Comparison of ENCODE assay signal across 23 cellular contexts in the genomic region with DNA sequence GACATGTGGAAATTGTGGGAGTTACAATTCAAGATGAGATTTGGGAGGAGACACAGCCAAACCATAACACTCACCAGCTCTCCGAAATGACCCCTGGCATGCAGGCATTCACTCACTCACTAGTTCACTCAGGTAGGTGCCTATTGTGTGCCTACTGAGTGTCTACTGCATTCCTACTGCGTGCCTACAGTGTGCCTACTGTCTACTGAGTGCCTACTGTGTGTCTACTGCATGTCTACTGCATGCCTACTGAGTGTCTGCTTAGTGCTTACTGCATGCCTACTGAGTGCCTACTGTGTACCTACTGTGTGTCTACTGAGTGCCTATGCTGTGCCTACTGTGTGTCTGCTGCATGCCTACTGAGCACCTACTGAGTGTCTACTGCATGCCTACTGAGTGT.
A peak's percentile ranks its signal among the peaks of the same experiment; 100 is the strongest.
DNase-seq lines count a peak whose midpoint lies in the region; ATAC-seq, FAIRE-seq and TF ChIP-seq lines count a peak whose summit lies in the region.
"Had no signal": no experiment of that assay in that cellular context is flagged by ENCODE, and none has a peak within 500 bp of the region (broad histone marks: within the 10 kb centered on the region; RNA-seq: fewer than 3 reads in every experiment).

No MANE protein-coding gene starts in this region.

- H3K27ac ChIP-seq in GM12878 (ENCODE audit: control insufficient read depth, insufficient read depth) (no peak overlapping the region), keratinocyte (ENCODE audit: control insufficient read depth, insufficient read depth, low read length) (no peak overlapping the region)
- H3K27ac ChIP-seq: 22Rv1, BLaER1, C4-2B had no signal

- no peaks in the 10 kb centered on the region for H3K4me1 ChIP-seq in GM12878 (ENCODE audit: control insufficient read depth, insufficient read depth, low read length)
- H3K4me1 ChIP-seq in keratinocyte (ENCODE audit: control insufficient read depth, extremely low read depth, insufficient read depth, low read length): no peaks in the 10 kb centered on the region
- H3K4me1 ChIP-seq: Caco-2 had no signal

- POLR2A ChIA-PET in GM12878 (lab: Charles Lee): no interaction called here

- no peak for TF ChIP-seq CTCF in GM12878 (IDR thresholded peaks at IDR 0.05 in 2 of 3, conservative IDR thresholded peaks at IDR 0.05 in 1 of 3; ENCODE audit: control insufficient read depth in 2 of 3, extremely low read depth in 1 of 3, insufficient read depth in 1 of 3, low read depth in 3 of 3, low read length in 3 of 3)
- TF ChIP-seq CTCF in keratinocyte (optimal IDR thresholded peaks at IDR 0.05 in 1 of 3, IDR thresholded peaks at IDR 0.05 in 1 of 3, conservative IDR thresholded peaks at IDR 0.05 in 1 of 3; ENCODE audit: extremely low read depth in 1 of 3, insufficient read depth in 2 of 3, low read length in 3 of 3): no peak

- H3K9me3 ChIP-seq in GM12878 (replicated peaks; ENCODE audit: control insufficient read depth, insufficient read depth, low read length): peaks cover 1% of the 10 kb centered on the region; the same call in 1 of the 3 replicates
- no peaks in the 10 kb centered on the region for H3K9me3 ChIP-seq in keratinocyte (ENCODE audit: control insufficient read depth, low read depth, low read length)
- H3K9me3 ChIP-seq: BLaER1, Caco-2 had no signal

- in situ Hi-C loops in GM12878 (cut with MboI): no loop called here

- TF ChIP-seq POLR2A in GM12878 (IDR thresholded peaks at IDR 0.05; ENCODE audit: low read depth, low read length): no peak

- no peak overlapping the region for H2AFZ ChIP-seq in GM12878 (ENCODE audit: control insufficient read depth, low read depth, low read length)
- no peak overlapping the region for H2AFZ ChIP-seq in keratinocyte (ENCODE audit: control insufficient read depth, low read length)
- H2AFZ ChIP-seq: GM23338 had no signal

- H3K4me2 ChIP-seq in GM12878 (ENCODE audit: control insufficient read depth, insufficient read depth) (no peak overlapping the region), keratinocyte (ENCODE audit: control insufficient read depth, extremely low read depth, insufficient read depth, low read depth, low read length) (no peak overlapping the region)
- H3K4me2 ChIP-seq: BLaER1, GM23338 had no signal

- 13% methylated on average over 2 of the region's 2 CpGs for WGBS in GM12878 (ENCODE audit: insufficient coverage, insufficient replicate concordance, low lambda C conversion rate, missing lambda C conversion rate)

- no TSS peak for BruUV-seq in GM12878 (replicated peaks; lab: Mats Ljungman, UMichigan)

- H3K4me3 ChIP-seq in GM12878 (no peak overlapping the region), keratinocyte (ENCODE audit: control insufficient read depth in 2 of 3, extremely low read depth in 1 of 3, insufficient read depth in 2 of 3, low read depth in 1 of 3, low read length in 3 of 3) (no peak overlapping the region)
- H3K4me3 ChIP-seq: BLaER1, GM23338 had no signal

- TF ChIP-seq EP300 in GM12878 (IDR thresholded peaks at IDR 0.05; ENCODE audit: borderline replicate concordance in 1 of 2, control insufficient read depth in 1 of 2, low read depth in 2 of 2, low read length in 2 of 2): no peak

- H3K9me1 ChIP-seq in keratinocyte (ENCODE audit: control insufficient read depth, extremely low read depth, insufficient read depth, low read length): no peaks in the 10 kb centered on the region

- no peaks in the 10 kb centered on the region for H3K27me3 ChIP-seq in GM12878 (replicated peaks in 1 of 2; ENCODE audit: control insufficient read depth in 2 of 2, insufficient read depth in 2 of 2, low read length in 1 of 2)
- H3K27me3 ChIP-seq in keratinocyte (ENCODE audit: control insufficient read depth, extremely low read depth, insufficient read depth, low read length): no peaks in the 10 kb centered on the region
- H3K27me3 ChIP-seq: BLaER1 had no signal

- dilution Hi-C loops in keratinocyte (cut with MboI; ENCODE audit: extremely low pct_ligation_motif_present, low sequenced_read_pairs): no loop called here

- CTCF ChIA-PET in GM12878 (lab: Yijun Ruan, JAX): no interaction called here

- H4K20me1 ChIP-seq in GM12878 (ENCODE audit: control insufficient read depth, insufficient read depth): no peaks in the 10 kb centered on the region
- no peaks in the 10 kb centered on the region for H4K20me1 ChIP-seq in keratinocyte (ENCODE audit: control insufficient read depth, extremely low read depth, insufficient read depth, low read length)
- H4K20me1 ChIP-seq: BLaER1 had no signal

- peak; percentile 41 for DNase-seq in DMS53 (lab: John Stamatoyannopoulos, UW)
- DNase-seq in DMS53 treated with DMSO at 0.1 percent for 48 hours (lab: John Stamatoyannopoulos, UW; ENCODE audit: unreplicated experiment): no peak
- DNase-seq in GM12878 (ENCODE audit: low read depth, low spot score): no peak
- no peak for DNase-seq in keratinocyte (ENCODE audit: low read depth, low spot score)
- DNase-seq in posterior vena cava (ENCODE audit: low spot score): peak; percentile 32
- DNase-seq in activated T-cell treated with anti-CD3 and anti-CD28 coated beads for 4 hours: no peak
- DNase-seq in middle frontal gyrus (ENCODE audit: extremely low spot score, low spot score): no peak
- DNase-seq: Caco-2; CD4-positive, CD25-positive, alpha-beta regulatory T cell; CD8-positive, alpha-beta T cell; DMS153; DMS79 treated with DMSO at 0.1 percent for 48 hours; GF-D8; H9 had no signal

- H3K36me3 ChIP-seq in GM12878 (ENCODE audit: control insufficient read depth in 2 of 2, insufficient read depth in 2 of 2, low read length in 1 of 2) (no peaks in the 10 kb centered on the region), keratinocyte (ENCODE audit: control insufficient read depth in 2 of 2, extremely low read depth in 1 of 2, insufficient read depth in 2 of 2, low read length in 2 of 2) (no peaks in the 10 kb centered on the region)
- H3K36me3 ChIP-seq: BLaER1 had no signal

- H3K9ac ChIP-seq in GM12878 (ENCODE audit: control insufficient read depth, insufficient read depth, low read length) (no peak overlapping the region), keratinocyte (ENCODE audit: control insufficient read depth, extremely low read depth, insufficient read depth, low read length) (no peak overlapping the region)
- H3K9ac ChIP-seq: BLaER1 had no signal

- RAD21 ChIA-PET in GM12878 (lab: Charles Lee; ENCODE audit: unreplicated experiment): no interaction called here

- SMC1A ChIA-PET in GM12878 (lab: Charles Lee; ENCODE audit: uncharacterized antibody, unreplicated experiment): no interaction called here

- intact Hi-C loops in GM12878 (cut with micrococcal nuclease; ENCODE audit: unreplicated experiment): no loop called here
- intact Hi-C loops in posterior vena cava (cut with DNase I): loop anchor here in 1 of 2 donors (5.0 kb wide), 1 partner anchor 1317 kb away; no protein-coding TSS in a partner anchor

- no peak for TF ChIP-seq RAD21 in GM12878 (IDR thresholded peaks at IDR 0.05; ENCODE audit: insufficient read depth, low read depth, low read length)

- H3K79me2 ChIP-seq in GM12878 (ENCODE audit: control insufficient read depth, insufficient read depth, low read length) (no peaks in the 10 kb centered on the region), keratinocyte (ENCODE audit: control insufficient read depth, insufficient read depth, low read length) (no peaks in the 10 kb centered on the region)

- ATAC-seq in GM12878: no peak
- no peak for ATAC-seq in GM19463 (IDR thresholded peaks at IDR 0.05; ENCODE audit: unreplicated experiment)
- ATAC-seq: CD8-positive, alpha-beta T cell; GM23338; HCT116 had no signal

- FAIRE-seq in GM12878 (lab: Jason Lieb, UNC) (no peak), keratinocyte (lab: Jason Lieb, UNC) (peak; percentile 52)
- FAIRE-seq: A204.1, GM12892, GM19239 had no signal

TF ChIP-seq in GM12878, 131 proteins besides CTCF, POLR2A, EP300 and RAD21:
- TF ChIP-seq DPF2 (IDR thresholded peaks at IDR 0.05) (0 out of 2 replicates have a peak, but pooled peaks have one; percentile 39), HCFC1 (IDR thresholded peaks at IDR 0.05; ENCODE audit: low read length) (no peak), E2F8 (IDR thresholded peaks at IDR 0.05; ENCODE audit: low read depth, partially characterized antibody) (no peak)

Comparison
In these comparisons a context has a peak if more than half of its experiments do, and no peak if none do; other contexts are left out.
1. DNase-seq: peak in DMS53 (single experiment) and posterior vena cava (single experiment); none in DMS53 treated with DMSO at 0.1 percent for 48 hours (single experiment), GM12878 (single experiment), keratinocyte (single experiment), activated T-cell treated with anti-CD3 and anti-CD28 coated beads for 4 hours (single experiment) and middle frontal gyrus (single experiment).